Comparison of ENCODE assay signal across 8 cellular contexts in the genomic region with DNA sequence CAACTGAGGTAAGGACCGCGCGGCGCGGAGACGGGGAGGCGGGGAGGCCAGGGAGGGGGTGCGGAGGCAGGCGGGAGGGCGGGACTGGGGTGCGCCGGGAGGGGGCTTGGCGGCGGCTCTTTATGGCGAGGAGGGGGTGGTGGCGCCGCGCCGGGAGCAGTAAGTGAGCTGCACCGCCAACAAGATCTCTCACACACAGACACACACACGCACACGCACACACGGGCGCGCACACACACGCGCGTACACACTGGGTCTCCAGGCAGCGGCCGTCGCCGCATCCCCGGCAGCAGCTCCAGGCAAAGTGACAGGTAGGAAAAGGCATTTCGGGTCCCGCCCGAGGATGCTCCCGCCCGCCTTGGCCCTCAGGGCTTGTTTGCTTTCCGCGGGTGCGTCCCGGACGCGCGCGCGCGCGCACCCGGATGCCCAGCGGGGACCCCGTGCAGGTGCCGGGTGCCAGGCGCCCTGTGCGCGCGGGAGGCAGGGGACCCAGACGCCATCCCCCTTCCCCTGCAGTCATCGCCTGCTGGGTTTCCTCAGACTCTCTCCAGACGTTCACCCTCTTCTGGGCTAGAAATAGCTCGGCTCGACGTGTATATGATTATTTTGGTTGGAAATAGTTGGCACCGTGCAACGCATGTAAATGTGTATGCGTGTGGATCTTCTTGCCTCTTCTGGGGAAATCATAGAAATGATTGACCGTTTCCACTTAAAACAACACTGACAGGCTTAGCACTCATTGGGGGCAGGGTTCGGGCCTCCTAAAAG. TPM values are rescaled to one million over a fixed set of nuclear protein-coding genes. Genes with fewer than 3 reads are reported as not detected.
DNase-seq lines count a peak whose midpoint lies in the region; ATAC-seq and TF ChIP-seq lines count a peak whose summit lies in the region.

Gene PLCB4 (plus strand): TSS at position 192 of the 768 bp plus-strand sequence. CDS start 238,728 bp downstream, outside the sequence.

- peak within 1 kb of the TSS; percentile 64 for H3K9ac ChIP-seq in PC-3 (ENCODE audit: low read length)

- H3K9me3 Mint-ChIP-seq in activated T-cell treated with anti-CD3 and anti-CD28 coated beads, Interleukin-2, amount 50 U/mL, for 4 hours: peaks cover 9% of the 10 kb centered on the region

- no peaks in the 10 kb centered on the region for H3K36me3 ChIP-seq in PC-3 (ENCODE audit: low read depth, low read length)
- no peaks in the 10 kb centered on the region for H3K36me3 ChIP-seq in upper lobe of right lung

- H3K4me2 ChIP-seq in PC-3 (ENCODE audit: low read length): peak within 1 kb of the TSS; percentile 90

- no TSS peak for BruUV-seq in PC-3 (replicated peaks; lab: Mats Ljungman, UMichigan)

- H3K27ac ChIP-seq in PC-3 (ENCODE audit: low read length) (peak within 1 kb of the TSS; percentile 42), upper lobe of right lung (peak within 1 kb of the TSS; percentile 75)

- H3F3A ChIP-seq in PC-3 (ENCODE audit: low read length, unreplicated experiment): no peaks in the 10 kb centered on the region

- H3K36me3 Mint-ChIP-seq in activated T-cell treated with anti-CD3 and anti-CD28 coated beads, Interleukin-2, amount 50 U/mL, for 4 hours (ENCODE audit: insufficient read depth): no peaks in the 10 kb centered on the region

- H3K9me2 ChIP-seq in PC-3 (replicated peaks; ENCODE audit: low read length): no peaks in the 10 kb centered on the region

- POLR2A ChIA-PET in PC-3 (lab: Charles Lee; ENCODE audit: unreplicated experiment): interaction anchor here (0.6 to 1.0 kb wide), 4 partner anchors 42 to 967 kb away, joined by 3 to 7 read pairs (median 4); no protein-coding TSS in a partner anchor

- intact Hi-C loops in PC-3 (cut with micrococcal nuclease) (loop anchor here (1.0 kb wide), 2 partner anchors 18 to 209 kb away; no protein-coding TSS in a partner anchor), upper lobe of right lung (cut with DNase I) (no loop called here)

- peak within 1 kb of the TSS; percentile 23 for H3K4me3 Mint-ChIP-seq in activated T-cell treated with anti-CD3 and anti-CD28 coated beads, Interleukin-2, amount 50 U/mL, for 4 hours

- CTCF ChIA-PET in PC-3 (lab: Charles Lee): interaction anchor here (0.6 to 3.9 kb wide), 3 partner anchors 209 to 215 kb away, joined by 3 to 40 read pairs (median 5); no protein-coding TSS in a partner anchor

- H3K27me3 Mint-ChIP-seq in activated T-cell treated with anti-CD3 and anti-CD28 coated beads, Interleukin-2, amount 50 U/mL, for 4 hours (ENCODE audit: low read depth): peaks cover 31% of the 10 kb centered on the region

- peak within 1 kb of the TSS; percentile 91 for H3K4me3 ChIP-seq in PC-3 (ENCODE audit: low read length)
- H3K4me3 ChIP-seq in upper lobe of right lung: peak within 1 kb of the TSS; percentile 56

- no peak for DNase-seq in activated T-cell treated with anti-CD3 and anti-CD28 coated beads, Interleukin-2, amount 50 U/mL, for 4 hours
- DNase-seq in activated T-cell treated with anti-CD3 and anti-CD28 coated beads for 4 hours (no peak), PC-3 (peak; percentile 89), ecto neural progenitor cell (ENCODE audit: low spot score) (peak; percentile 80), lung microvascular endothelial cell (ENCODE audit: low read depth in 2 of 2) (peak; percentile 12 to 59), upper lobe of right lung (no peak), NCI-H1048 (lab: John Stamatoyannopoulos, UW) (no peak)

- H3K4me1 ChIP-seq in PC-3 (ENCODE audit: insufficient read depth, low read length) (peaks cover 43% of the 10 kb centered on the region), upper lobe of right lung (no peaks in the 10 kb centered on the region)

- ATAC-seq in activated T-cell treated with anti-CD3 and anti-CD28 coated beads, Interleukin-2, amount 50 U/mL, for 4 hours: peak in 1 of 2 donors; percentile 14
- ATAC-seq in PC-3 (peak; percentile 53), upper lobe of right lung (peak; percentile 36), GM18873 (IDR thresholded peaks at IDR 0.05; ENCODE audit: low FRiP score, unreplicated experiment) (no peak)

- H3K4me1 Mint-ChIP-seq in activated T-cell treated with anti-CD3 and anti-CD28 coated beads, Interleukin-2, amount 50 U/mL, for 4 hours (ENCODE audit: low read depth): peaks cover 2% of the 10 kb centered on the region

- peak within 1 kb of the TSS; percentile 95 for H2AFZ ChIP-seq in PC-3 (ENCODE audit: low read length)

- H3K79me2 ChIP-seq in PC-3 (ENCODE audit: low read length): peaks cover 50% of the 10 kb centered on the region

- no peaks in the 10 kb centered on the region for H4K20me1 ChIP-seq in PC-3 (ENCODE audit: low read length)

- TF ChIP-seq CTCF in PC-3 (conservative IDR thresholded peaks at IDR 0.05; ENCODE audit: low read depth, low read length) (no peak), upper lobe of right lung (IDR thresholded peaks at IDR 0.05) (no peak)

- H3K9me3 ChIP-seq in PC-3 (ENCODE audit: low read length) (no peaks in the 10 kb centered on the region), upper lobe of right lung (no peaks in the 10 kb centered on the region)

- H3K27me3 ChIP-seq in PC-3 (ENCODE audit: low read length) (no peaks in the 10 kb centered on the region), upper lobe of right lung (peaks cover 18% of the 10 kb centered on the region)

RNA-seq across cellular contexts. Expression of gene PLCB4, which starts in this region (rescaled TPM):
- total RNA-seq in activated T-cell treated with anti-CD3 and anti-CD28 coated beads, Interleukin-2, amount 50 U/mL, for 4 hours: under 1 TPM in 2 of 3 donors, not detected in 1; 0.05 TPM
- total RNA-seq in PC-3 (2014; rRNA removed) (16.9 and 25.4 TPM in 2 replicates), lung microvascular endothelial cell (2.2 and 8.9 TPM in 2 replicates), upper lobe of right lung (7.9 TPM)

Comparison
In these comparisons a context has a peak if more than half of its experiments do, and no peak if none do; other contexts are left out.
1. DNase-seq: peak in PC-3 (single experiment), ecto neural progenitor cell (single experiment) and lung microvascular endothelial cell (2 of 2); none in activated T-cell treated with anti-CD3 and anti-CD28 coated beads, Interleukin-2, amount 50 U/mL, for 4 hours (single experiment), activated T-cell treated with anti-CD3 and anti-CD28 coated beads for 4 hours (single experiment), upper lobe of right lung (single experiment) and NCI-H1048 (single experiment).